15 cellular contexts compared by ENCODE assay signal in genomic region chr16:85195884-85196816, GRCh38.
A peak's percentile ranks its signal among the peaks of the same experiment; 100 is the strongest.
DNase-seq lines count a peak whose midpoint lies in the region; FAIRE-seq and TF ChIP-seq lines count a peak whose summit lies in the region.
"Had no signal": no experiment of that assay in that cellular context is flagged by ENCODE, and none has a peak within 500 bp of the region (broad histone marks: within the 10 kb centered on the region; RNA-seq: fewer than 3 reads in every experiment).

No MANE protein-coding gene starts in this region.

- no peaks in the 10 kb centered on the region for H3K27me3 ChIP-seq in AG04450 (ENCODE audit: control insufficient read depth, insufficient read depth, low read length)
- no peaks in the 10 kb centered on the region for H3K27me3 ChIP-seq in astrocyte (ENCODE audit: insufficient read depth, low read length)
- H3K27me3 ChIP-seq in hepatocyte: no peaks in the 10 kb centered on the region
- no peaks in the 10 kb centered on the region for H3K27me3 ChIP-seq in prostate gland (replicated peaks; ENCODE audit: insufficient read depth)
- H3K27me3 ChIP-seq in CD8-positive, alpha-beta memory T cell (ENCODE audit: insufficient read depth, low read length, poor library complexity, severe bottlenecking): no peaks in the 10 kb centered on the region

- H3K79me2 ChIP-seq in astrocyte (ENCODE audit: insufficient read depth, low read length): peaks cover 38% of the 10 kb centered on the region
- peaks cover 76% of the 10 kb centered on the region for H3K79me2 ChIP-seq in hepatocyte

- no peaks in the 10 kb centered on the region for H3K9me3 ChIP-seq in AG04450 (ENCODE audit: control insufficient read depth, insufficient read depth, low read length)
- no peaks in the 10 kb centered on the region for H3K9me3 ChIP-seq in astrocyte (ENCODE audit: insufficient read depth, low read depth, low read length)
- H3K9me3 ChIP-seq in hepatocyte (ENCODE audit: low read depth): no peaks in the 10 kb centered on the region
- H3K9me3 ChIP-seq in prostate gland: no peaks in the 10 kb centered on the region
- no peaks in the 10 kb centered on the region for H3K9me3 ChIP-seq in CD8-positive, alpha-beta memory T cell (ENCODE audit: low read length)

- no peak for TF ChIP-seq POLR2A in prostate gland (IDR thresholded peaks at IDR 0.05)

- no peak overlapping the region for H3K4me2 ChIP-seq in astrocyte (ENCODE audit: low read length)
- H3K4me2 ChIP-seq in hepatocyte: peak overlapping the region; percentile 23

- no peak for FAIRE-seq in astrocyte (lab: Jason Lieb, UNC)
- FAIRE-seq: A204.1 had no signal

- peaks cover 6% of the 10 kb centered on the region for H3K4me1 ChIP-seq in astrocyte (ENCODE audit: insufficient read depth, low read length)
- H3K4me1 ChIP-seq in hepatocyte (ENCODE audit: insufficient read depth): peaks cover 64% of the 10 kb centered on the region
- no peaks in the 10 kb centered on the region for H3K4me1 ChIP-seq in prostate gland (replicated peaks)
- no peaks in the 10 kb centered on the region for H3K4me1 ChIP-seq in CD8-positive, alpha-beta memory T cell (ENCODE audit: insufficient read depth, low read length)

- no peaks in the 10 kb centered on the region for H3K36me3 ChIP-seq in astrocyte (ENCODE audit: insufficient read depth, low read length)
- H3K36me3 ChIP-seq in hepatocyte (replicated peaks; ENCODE audit: insufficient read depth, low read depth): no peaks in the 10 kb centered on the region
- H3K36me3 ChIP-seq in prostate gland: no peaks in the 10 kb centered on the region
- H3K36me3 ChIP-seq in CD8-positive, alpha-beta memory T cell (ENCODE audit: insufficient read depth, low read length): no peaks in the 10 kb centered on the region

- no peaks in the 10 kb centered on the region for H3K27me3 Mint-ChIP-seq in astrocyte (ENCODE audit: low read depth, unreplicated experiment)
- peaks cover 9 to 12% of the 10 kb centered on the region in 2 donors for H3K27me3 Mint-ChIP-seq in CD8-positive, alpha-beta memory T cell
- H3K27me3 Mint-ChIP-seq: activated T-cell treated with anti-CD3 and anti-CD28 coated beads, Interleukin-2, amount 50 U/mL, for 24 hours had no signal

- H3K9me2 ChIP-seq in hepatocyte (replicated peaks; ENCODE audit: insufficient read depth): no peaks in the 10 kb centered on the region

- no peak for TF ChIP-seq CTCF in AG04450 (IDR thresholded peaks at IDR 0.05; ENCODE audit: low read depth, low read length)
- TF ChIP-seq CTCF in astrocyte (IDR thresholded peaks at IDR 0.05; ENCODE audit: insufficient read depth, low read depth, low read length): no peak
- no peak for TF ChIP-seq CTCF in hepatocyte (IDR thresholded peaks at IDR 0.05; ENCODE audit: poor library complexity)
- no peak for TF ChIP-seq CTCF in prostate gland (IDR thresholded peaks at IDR 0.05)

- CTCF ChIA-PET in AG04450 (lab: Charles Lee): no interaction called here
- CTCF ChIA-PET in CD8-positive, alpha-beta memory T cell (lab: Charles Lee): no interaction called here

- H3K4me3 ChIP-seq in AG04450 (ENCODE audit: low read depth, low read length) (no peak overlapping the region), astrocyte (ENCODE audit: insufficient read depth, low read depth, low read length) (no peak overlapping the region), hepatocyte (no peak overlapping the region), prostate gland (no peak overlapping the region)
- no peak overlapping the region for H3K4me3 ChIP-seq in CD8-positive, alpha-beta memory T cell (ENCODE audit: low read length)

- POLR2A ChIA-PET in AG04450 (lab: Yijun Ruan, JAX): no interaction called here
- POLR2A ChIA-PET in CD8-positive, alpha-beta memory T cell (lab: Charles Lee): no interaction called here

- H3K36me3 Mint-ChIP-seq in astrocyte (ENCODE audit: low read depth, unreplicated experiment): no peaks in the 10 kb centered on the region
- H3K36me3 Mint-ChIP-seq in CD8-positive, alpha-beta memory T cell: no peaks in the 10 kb centered on the region
- H3K36me3 Mint-ChIP-seq: naive thymus-derived CD8-positive, alpha-beta T cell had no signal

- H4K20me1 ChIP-seq in astrocyte (ENCODE audit: insufficient read depth, low read length) (peaks cover 53% of the 10 kb centered on the region), hepatocyte (ENCODE audit: insufficient read depth, poor library complexity, severe bottlenecking) (no peaks in the 10 kb centered on the region)

- peaks cover 2% of the 10 kb centered on the region for H3K9me3 Mint-ChIP-seq in astrocyte (ENCODE audit: unreplicated experiment)
- H3K9me3 Mint-ChIP-seq in CD8-positive, alpha-beta memory T cell: no peaks in the 10 kb centered on the region
- H3K9me3 Mint-ChIP-seq: activated T-cell treated with anti-CD3 and anti-CD28 coated beads, Interleukin-2, amount 50 U/mL, for 24 hours; T-helper 1 cell treated with Interleukin-12 subunit alpha and Interleukin-12 subunit beta and Interleukin-4 antibody, amounts not matched to agents 30 μg/mL and 1 μg/mL, for 36 hours had no signal

- H3K4me3 Mint-ChIP-seq in astrocyte (ENCODE audit: unreplicated experiment): no peak overlapping the region
- H3K4me3 Mint-ChIP-seq in CD8-positive, alpha-beta memory T cell: no peak overlapping the region
- H3K4me3 Mint-ChIP-seq: activated T-cell treated with anti-CD3 and anti-CD28 coated beads, Interleukin-2, amount 50 U/mL, for 24 hours; naive thymus-derived CD8-positive, alpha-beta T cell; T-helper 1 cell treated with Interleukin-12 subunit alpha and Interleukin-12 subunit beta and Interleukin-4 antibody, amounts not matched to agents 30 μg/mL and 1 μg/mL, for 36 hours had no signal

- H3K27ac ChIP-seq in AG04450 (ENCODE audit: low read depth, low read length): peak overlapping the region; percentile 11
- H3K27ac ChIP-seq in astrocyte (ENCODE audit: low read depth, low read length): no peak overlapping the region
- peak overlapping the region; percentile 63 for H3K27ac ChIP-seq in hepatocyte
- peak overlapping the region; percentile 16 to 35 for H3K27ac ChIP-seq in prostate gland
- H3K27ac ChIP-seq in CD8-positive, alpha-beta memory T cell (ENCODE audit: low read depth, low read length): no peak overlapping the region

- no peak for DNase-seq in AG04450 (ENCODE audit: low read depth, low spot score)
- no peak for DNase-seq in astrocyte (ENCODE audit: low read depth)
- DNase-seq in hepatocyte (ENCODE audit: low spot score): no peak
- DNase-seq in prostate gland (ENCODE audit: low spot score): peak; percentile 59
- DNase-seq in CD8-positive, alpha-beta memory T cell: no peak
- no peak for DNase-seq in SHP77 (lab: John Stamatoyannopoulos, UW)
- no peak for DNase-seq in NCI-H1436 treated with DMSO at 0.1 percent for 48 hours (lab: John Stamatoyannopoulos, UW)
- no peak for DNase-seq in midbrain (lab: John Stamatoyannopoulos, UW)
- DNase-seq: activated T-cell treated with anti-CD3 and anti-CD28 coated beads, Interleukin-2, amount 50 U/mL, for 24 hours; amniotic stem cell; naive thymus-derived CD8-positive, alpha-beta T cell; NCI-H1105 treated with DMSO at 0.1 percent for 48 hours; NCI-H510A had no signal

- peaks cover 30% of the 10 kb centered on the region for H3K4me1 Mint-ChIP-seq in astrocyte (ENCODE audit: low read depth, unreplicated experiment)
- no peaks in the 10 kb centered on the region for H3K4me1 Mint-ChIP-seq in CD8-positive, alpha-beta memory T cell
- H3K4me1 Mint-ChIP-seq: naive thymus-derived CD8-positive, alpha-beta T cell had no signal

- no peak overlapping the region for H3K9ac ChIP-seq in astrocyte (ENCODE audit: low read length)

- 52% methylated on average over 25 of the region's 25 CpGs for WGBS in hepatocyte (ENCODE audit: low lambda C conversion rate, missing lambda C conversion rate)
- 28% methylated on average over 25 of the region's 25 CpGs for WGBS in prostate gland

- peak overlapping the region; percentile 37 for H3K27ac Mint-ChIP-seq in astrocyte (ENCODE audit: unreplicated experiment)
- H3K27ac Mint-ChIP-seq in CD8-positive, alpha-beta memory T cell: no peak overlapping the region
- H3K27ac Mint-ChIP-seq: activated T-cell treated with anti-CD3 and anti-CD28 coated beads, Interleukin-2, amount 50 U/mL, for 24 hours; naive thymus-derived CD8-positive, alpha-beta T cell; T-helper 1 cell treated with Interleukin-12 subunit alpha and Interleukin-12 subunit beta and Interleukin-4 antibody, amounts not matched to agents 30 μg/mL and 1 μg/mL, for 36 hours had no signal

- intact Hi-C loops in prostate gland (cut with DNase I): no loop called here

- H2AFZ ChIP-seq in astrocyte (ENCODE audit: low read depth, low read length) (no peak overlapping the region), hepatocyte (no peak overlapping the region)

Comparison
In these comparisons a context has a peak if more than half of its experiments do, and no peak if none do; other contexts are left out.
1. H3K27ac ChIP-seq: peak in AG04450 (single experiment), hepatocyte (single experiment) and prostate gland (2 of 2); none in astrocyte (single experiment) and CD8-positive, alpha-beta memory T cell (single experiment).